Comparison of ENCODE assay signal across 22 cellular contexts in the genomic region with DNA sequence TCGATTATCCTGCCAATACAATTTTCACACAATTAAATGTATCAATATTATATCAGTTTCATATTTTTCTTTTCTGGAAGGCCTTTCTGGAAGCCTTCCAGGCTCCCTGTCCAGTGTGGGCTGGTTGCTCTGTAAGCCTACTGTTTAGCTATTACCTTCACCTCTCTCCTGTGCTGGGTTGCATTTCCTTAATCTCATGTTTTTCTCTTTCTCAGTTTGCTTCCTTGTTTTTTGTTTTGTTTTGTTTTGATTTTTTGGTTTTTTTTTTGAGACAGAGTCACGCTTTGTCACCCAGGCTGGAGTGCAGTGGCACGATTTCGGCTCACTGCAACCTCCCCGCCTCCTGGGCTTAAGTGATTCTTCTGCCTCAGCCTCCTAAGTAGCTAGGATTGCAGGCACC. TPM values are rescaled to one million over a fixed set of nuclear protein-coding genes. Genes with fewer than 3 reads are reported as not detected.
"Had no signal": no experiment of that assay in that cellular context is flagged by ENCODE, and none has a peak within 500 bp of the region (broad histone marks: within the 10 kb centered on the region; RNA-seq: fewer than 3 reads in every experiment).

No MANE protein-coding gene starts in this region.

- H3K27me3 Mint-ChIP-seq: dendritic cell treated with granulocyte-macrophage colony-stimulating factor and Interleukin-4, amounts not matched to agents 40 ng/mL and 50 ng/mL, for 4 days; stimulated activated naive CD8-positive, alpha-beta T cell treated with anti-CD3 and anti-CD28 coated beads, Interleukin-15, amount 100 ng/mL, for 72 hours had no signal

- H3K27me3 ChIP-seq: esophagus squamous epithelium, gastroesophageal sphincter, pancreas, testis, tibial nerve, upper lobe of right lung, vagina had no signal

- H3K27ac Mint-ChIP-seq: dendritic cell treated with granulocyte-macrophage colony-stimulating factor and Interleukin-4, amounts not matched to agents 40 ng/mL and 50 ng/mL, for 4 days; natural killer cell; progenitor cell of endocrine pancreas; stimulated activated naive CD8-positive, alpha-beta T cell treated with anti-CD3 and anti-CD28 coated beads, Interleukin-15, amount 100 ng/mL, for 72 hours had no signal

- H3K27ac ChIP-seq: esophagus squamous epithelium, gastroesophageal sphincter, pancreas, testis, tibial nerve, upper lobe of right lung, vagina had no signal

- ATAC-seq: gastroesophageal sphincter; left lobe of liver; mucosa of descending colon; natural killer cell; pancreas; right cardiac atrium; stimulated activated naive CD8-positive, alpha-beta T cell treated with anti-CD3 and anti-CD28 coated beads, Interleukin-15, amount 100 ng/mL, for 72 hours; upper lobe of right lung had no signal

- H3K4me1 ChIP-seq: testis had no signal

- H3K4me3 Mint-ChIP-seq: dendritic cell treated with granulocyte-macrophage colony-stimulating factor and Interleukin-4, amounts not matched to agents 40 ng/mL and 50 ng/mL, for 4 days; natural killer cell; neural crest cell; stimulated activated naive CD8-positive, alpha-beta T cell treated with anti-CD3 and anti-CD28 coated beads, Interleukin-15, amount 100 ng/mL, for 72 hours had no signal

- H3K9me3 Mint-ChIP-seq: dendritic cell treated with granulocyte-macrophage colony-stimulating factor and Interleukin-4, amounts not matched to agents 40 ng/mL and 50 ng/mL, for 4 days; neural crest cell; stimulated activated naive CD8-positive, alpha-beta T cell treated with anti-CD3 and anti-CD28 coated beads, Interleukin-15, amount 100 ng/mL, for 72 hours had no signal

- H3K4me3 ChIP-seq: esophagus squamous epithelium, gastroesophageal sphincter, mucosa of descending colon, pancreas, testis, tibial nerve, upper lobe of right lung, vagina had no signal

- DNase-seq: esophagus squamous epithelium; foreskin fibroblast; glutamatergic neuron; islet precursor cell; mammary epithelial cell; mucosa of descending colon; natural killer cell; pancreas; small intestine; stimulated activated CD4-positive, alpha-beta T cell treated with anti-CD3 and anti-CD28 coated beads, Interleukin-2, amount 100 ng/mL, for 48 hours; stimulated activated naive CD8-positive, alpha-beta T cell treated with anti-CD3 and anti-CD28 coated beads, Interleukin-15, amount 100 ng/mL, for 72 hours; testis; upper lobe of right lung had no signal

RNA-seq across cellular contexts. Expression of a gene that starts 33.7 kb away (rescaled TPM):
- total RNA-seq: epithelial cell of proximal tubule, mammary epithelial cell, neural crest cell had no signal
- polyA plus RNA-seq: mammary epithelial cell had no signal
